ENCODE assay signal across 25 cellular contexts in genomic region chr2:10935366-10935918, GRCh38. TPM values are rescaled to one million over a fixed set of nuclear protein-coding genes. Genes with fewer than 3 reads are reported as not detected.
A peak's percentile ranks its signal among the peaks of the same experiment; 100 is the strongest.
DNase-seq lines count a peak whose midpoint lies in the region; FAIRE-seq and TF ChIP-seq lines count a peak whose summit lies in the region.
"Had no signal": no experiment of that assay in that cellular context is flagged by ENCODE, and none has a peak within 500 bp of the region (broad histone marks: within the 10 kb centered on the region; RNA-seq: fewer than 3 reads in every experiment).

No MANE protein-coding gene starts in this region.

- no peak overlapping the region for H3K18ac ChIP-seq in H1 (ENCODE audit: extremely low read depth, low read length)

- WGBS in HUES64: 67% methylated on average over 17 of the region's 18 CpGs
- 92% methylated on average over 16 of the region's 18 CpGs; no CpG with 5 or more reads in 1 of the 2 experiments for WGBS in H1 (ENCODE audit: extremely low coverage in 1 of 2, insufficient coverage in 1 of 2, insufficient read length in 1 of 2, insufficient replicate concordance in 2 of 2, low coverage in 1 of 2, low lambda C conversion rate in 2 of 2, missing lambda C conversion rate in 1 of 2), 2 experiments

- no peak overlapping the region for H3K23ac ChIP-seq in H1 (ENCODE audit: insufficient read length)

- peaks cover 45% of the 10 kb centered on the region for H3K4me1 Mint-ChIP-seq in neural crest cell
- H3K4me1 Mint-ChIP-seq: activated naive CD4-positive, alpha-beta T cell treated with anti-CD3 and anti-CD28 coated beads, Interleukin-2, amount 50 U/mL, for 24 hours; IgD-negative memory B cell; naive B cell had no signal

- no peaks in the 10 kb centered on the region for H3K36me3 ChIP-seq in HUES64 (ENCODE audit: insufficient read depth, low read length)
- no peaks in the 10 kb centered on the region for H3K36me3 ChIP-seq in H1 (ENCODE audit: control insufficient read depth in 2 of 4, insufficient read depth in 4 of 4, low read length in 3 of 4)
- H3K36me3 ChIP-seq: BLaER1, cardiac muscle cell, SJCRH30 had no signal

- no peak overlapping the region for H3K56ac ChIP-seq in H1 (replicated peaks; ENCODE audit: insufficient read length, low read depth, low read length)

- H4K5ac ChIP-seq in H1 (ENCODE audit: insufficient read length, low read depth, low read length): no peak overlapping the region

- H3K4ac ChIP-seq in H1 (replicated peaks; ENCODE audit: insufficient read length, low read depth, low read length): no peak overlapping the region

- DNase-seq in AG04450 (ENCODE audit: low read depth, low spot score) (no peak), H1 (ENCODE audit: low read depth in 1 of 2, low spot score in 2 of 2) (no peak), neural crest cell (ENCODE audit: low read depth, low spot score) (no peak), DMS153 treated with DMSO at 0.1 percent for 48 hours (lab: John Stamatoyannopoulos, UW; ENCODE audit: unreplicated experiment) (no peak), amygdala (lab: John Stamatoyannopoulos, UW) (no peak), superior temporal gyrus (ENCODE audit: extremely low spot score) (no peak), RWPE1 (ENCODE audit: low spot score) (no peak)
- DNase-seq: activated CD4-positive, alpha-beta T cell treated with anti-CD3 and anti-CD28 coated beads, Interleukin-2, amount 50 U/mL, for 4 hours; activated CD4-positive, CD25-positive, alpha-beta regulatory T cell; DMS79; GDM1; left ventricle myocardium superior; naive B cell; NCI-H1092 treated with DMSO at 0.1 percent for 48 hours; SJCRH30; stimulated activated CD4-positive, alpha-beta T cell treated with anti-CD3 and anti-CD28 coated beads, Interleukin-12 subunit alpha, Interleukin-12 subunit beta, amount 100 ng/mL, for 4 hours; stimulated activated CD4-positive, alpha-beta T cell treated with anti-CD3 and anti-CD28 coated beads, Interleukin-4, amount 100 ng/mL, for 1 hour had no signal

- no peak for TF ChIP-seq RAD21 in H1 (IDR thresholded peaks at IDR 0.05 in 1 of 2, conservative IDR thresholded peaks at IDR 0.05 in 1 of 2; ENCODE audit: low read depth in 2 of 2, low read length in 2 of 2)

- peak overlapping the region; percentile 7; the same call in 1 of the 2 replicates for H4K8ac ChIP-seq in H1 (ENCODE audit: extremely low read depth, insufficient read depth, low read length)

- peaks cover 8% of the 10 kb centered on the region for H3K36me3 Mint-ChIP-seq in neural crest cell (ENCODE audit: low read depth)
- H3K36me3 Mint-ChIP-seq: activated naive CD4-positive, alpha-beta T cell treated with anti-CD3 and anti-CD28 coated beads, Interleukin-2, amount 50 U/mL, for 24 hours; IgD-negative memory B cell; mesothelial cell of epicardium had no signal

- H3K27me3 Mint-ChIP-seq in neural crest cell (ENCODE audit: low read depth): peaks cover 31% of the 10 kb centered on the region

- TF ChIP-seq CTCF in AG04450 (IDR thresholded peaks at IDR 0.05; ENCODE audit: low read depth, low read length) (no peak), H1 (IDR thresholded peaks at IDR 0.05; ENCODE audit: control extremely low read depth in 1 of 3, insufficient read depth in 1 of 3, low read depth in 1 of 3, low read length in 3 of 3) (no peak), neural crest cell (conservative IDR thresholded peaks at IDR 0.05) (no peak), RWPE1 (conservative IDR thresholded peaks at IDR 0.05; ENCODE audit: low read depth) (no peak)

- no peaks in the 10 kb centered on the region for H3K79me2 ChIP-seq in H1 (ENCODE audit: control insufficient read depth in 1 of 2, insufficient read depth in 2 of 2, low read length in 2 of 2)

- POLR2A ChIA-PET in AG04450 (lab: Yijun Ruan, JAX) (no interaction called here), H1 (lab: Charles Lee; ENCODE audit: partially characterized antibody) (interaction anchor here (0.6 kb wide), 1 partner anchor 105 kb away, joined by 3 read pairs; no protein-coding TSS in a partner anchor), RWPE1 (lab: Yijun Ruan, JAX; ENCODE audit: low non-redundant PET) (no interaction called here)

- H3K4me3 ChIP-seq in AG04450 (ENCODE audit: low read depth, low read length): no peak overlapping the region
- no peak overlapping the region for H3K4me3 ChIP-seq in HUES64 (ENCODE audit: low read length)
- H3K4me3 ChIP-seq in H1 (ENCODE audit: extremely low read depth in 1 of 4, insufficient read depth in 2 of 4, low read depth in 3 of 4, low read length in 4 of 4): no peak overlapping the region
- H3K4me3 ChIP-seq: BLaER1, cardiac muscle cell, SJCRH30 had no signal

- no peak overlapping the region for H2AFZ ChIP-seq in H1 (ENCODE audit: low read length)

- no peaks in the 10 kb centered on the region for H3K79me1 ChIP-seq in H1 (ENCODE audit: low read depth, low read length)

- TF ChIP-seq POLR2A in H1 (IDR thresholded peaks at IDR 0.05; ENCODE audit: control extremely low read depth in 1 of 2, low read depth in 2 of 2, low read length in 2 of 2): no peak

- H3K27ac Mint-ChIP-seq in neural crest cell (ENCODE audit: unreplicated experiment): peak overlapping the region; percentile 22
- H3K27ac Mint-ChIP-seq: activated naive CD4-positive, alpha-beta T cell treated with anti-CD3 and anti-CD28 coated beads, Interleukin-2, amount 50 U/mL, for 24 hours; dendritic cell treated with granulocyte-macrophage colony-stimulating factor and Interleukin-4, amounts not matched to agents 40 ng/mL and 50 ng/mL, for 4 days; mesothelial cell of epicardium; naive B cell had no signal

- H3K9me3 Mint-ChIP-seq in neural crest cell: peaks cover 9% of the 10 kb centered on the region

- FAIRE-seq in H1 (lab: Jason Lieb, UNC): no peak
- FAIRE-seq: GM19239 had no signal

- 0 out of 2 replicates have a peak overlapping the region, but pooled peaks have one; percentile 72 for H2BK15ac ChIP-seq in H1 (ENCODE audit: low read length)

- no peak overlapping the region; the same call in 1 of the 2 replicates for H2BK20ac ChIP-seq in H1 (ENCODE audit: low read length)

- H3K23me2 ChIP-seq in H1 (ENCODE audit: low read depth, low read length): no peaks in the 10 kb centered on the region

- no peaks in the 10 kb centered on the region for H4K20me1 ChIP-seq in H1 (replicated peaks in 1 of 2; ENCODE audit: control insufficient read depth in 1 of 2, insufficient read depth in 2 of 2, low read length in 2 of 2)

- H3K27me3 ChIP-seq in AG04450 (ENCODE audit: control insufficient read depth, insufficient read depth, low read length) (no peaks in the 10 kb centered on the region), HUES64 (ENCODE audit: insufficient read depth, low read length) (no peaks in the 10 kb centered on the region), H1 (replicated peaks in 1 of 4; ENCODE audit: control insufficient read depth in 3 of 4, extremely low read depth in 1 of 4, insufficient read depth in 3 of 4, low read length in 3 of 4) (no peaks in the 10 kb centered on the region)
- H3K27me3 ChIP-seq: BLaER1, cardiac muscle cell had no signal

- H3K4me3 Mint-ChIP-seq in neural crest cell: no peak overlapping the region
- H3K4me3 Mint-ChIP-seq: activated naive CD4-positive, alpha-beta T cell treated with anti-CD3 and anti-CD28 coated beads, Interleukin-2, amount 50 U/mL, for 24 hours; dendritic cell treated with granulocyte-macrophage colony-stimulating factor and Interleukin-4, amounts not matched to agents 40 ng/mL and 50 ng/mL, for 4 days; IgD-negative memory B cell; mesothelial cell of epicardium; naive B cell had no signal

- H2BK120ac ChIP-seq in H1 (replicated peaks; ENCODE audit: low read depth, low read length): no peak overlapping the region

- no peak overlapping the region for H3K4me2 ChIP-seq in H1 (ENCODE audit: insufficient read depth in 1 of 2, low read depth in 2 of 2, low read length in 2 of 2)
- H3K4me2 ChIP-seq: BLaER1 had no signal

- H4K91ac ChIP-seq in H1 (replicated peaks; ENCODE audit: insufficient read length, low read length): peak overlapping the region; percentile 50

- H2BK5ac ChIP-seq in H1 (ENCODE audit: low read depth, low read length): peak overlapping the region; percentile 78; the same call in 1 of the 2 replicates

- TF ChIP-seq EP300 in H1 (IDR thresholded peaks at IDR 0.05; ENCODE audit: borderline replicate concordance in 1 of 2, low read depth in 2 of 2, low read length in 2 of 2): no peak

- H3K9ac ChIP-seq in HUES64 (ENCODE audit: low read depth, low read length) (no peak overlapping the region), H1 (replicated peaks in 1 of 4; ENCODE audit: extremely low read depth in 1 of 4, low read depth in 3 of 4, low read length in 3 of 4) (no peak overlapping the region)
- H3K9ac ChIP-seq: BLaER1 had no signal

- peaks cover 19% of the 10 kb centered on the region for H3K4me1 ChIP-seq in HUES64 (ENCODE audit: insufficient read depth, low read length)
- peaks cover 4 to 14% (median 12%) of the 10 kb centered on the region in 4 experiments for H3K4me1 ChIP-seq in H1 (replicated peaks in 1 of 4; ENCODE audit: control insufficient read depth in 3 of 4, insufficient read depth in 4 of 4, low read length in 3 of 4)

- H2AK5ac ChIP-seq in H1 (ENCODE audit: low read depth, low read length): no peak overlapping the region

- H3K27ac ChIP-seq in AG04450 (ENCODE audit: low read depth, low read length) (peak overlapping the region; percentile 89), HUES64 (ENCODE audit: low read depth, low read length) (0 out of 2 replicates have a peak overlapping the region, but pooled peaks have one; percentile 1), H1 (ENCODE audit: low read depth, low read length) (no peak overlapping the region), RWPE1 (no peak overlapping the region)
- H3K27ac ChIP-seq: BLaER1, cardiac muscle cell, SJCRH30 had no signal

- H2BK12ac ChIP-seq in H1 (ENCODE audit: low read depth, low read length): 0 out of 2 replicates have a peak overlapping the region, but pooled peaks have one; percentile 52

- peaks cover 10% of the 10 kb centered on the region for H3K9me3 ChIP-seq in AG04450 (ENCODE audit: control insufficient read depth, insufficient read depth, low read length)
- peaks cover 13% of the 10 kb centered on the region for H3K9me3 ChIP-seq in HUES64 (ENCODE audit: insufficient read depth, low read depth, low read length)
- peaks cover 10 to 14% of the 10 kb centered on the region in 2 experiments; a peak in 3 of 4 replicates for H3K9me3 ChIP-seq in H1 (ENCODE audit: insufficient read depth in 2 of 2, low read depth in 1 of 2, low read length in 1 of 2)

- no peak overlapping the region for H3K14ac ChIP-seq in H1 (ENCODE audit: insufficient read length)

- CTCF ChIA-PET in AG04450 (lab: Charles Lee): interaction anchor here (1.5 kb wide), 1 partner anchor 103 kb away, joined by 4 read pairs; no protein-coding TSS in a partner anchor
- CTCF ChIA-PET in H1 (lab: Charles Lee; ENCODE audit: partially characterized antibody): interaction anchor here (0.7 to 11.9 kb wide), 8 partner anchors 10 to 188 kb away, joined by 3 to 125 read pairs (median 4); partner anchors contain the start of gene KCNF1
- CTCF ChIA-PET in RWPE1 (lab: Yijun Ruan, JAX): no interaction called here

RNA-seq across cellular contexts. Expression of gene KCNF1, which starts 23.7 kb away (rescaled TPM):
- polyA plus RNA-seq in AG04450 (2011; rRNA removed) (1.0 and 1.1 TPM in 2 replicates), H1 (2011; rRNA removed) (1.5 and 1.6 TPM in 2 replicates)
- 1.7 TPM in 2 replicates for polyA minus RNA-seq in AG04450 (2011; rRNA and poly(A)+ RNA removed)
- 1.1 TPM for polyA plus RNA-seq in HUES64 (2013, experiment 1 of 2)
- 1.8 TPM for polyA plus RNA-seq in HUES64 (2013, experiment 2 of 2)
- 0.48 and 0.90 TPM in 2 replicates for total RNA-seq in H1 (2021; fragmentation: NEBNext Ultra II Directional; extraction: Animal tissue kit (Norgen Biotek cat#: 25700))
- 1.4 TPM for polyA plus RNA-seq in H1 (2011; cell fraction: cytosol; rRNA removed)
- polyA plus RNA-seq in H1 (2011; cell fraction: nucleus; rRNA removed): 1.4 TPM
- 0.74 to 0.92 TPM (median 0.86 TPM) in 4 replicates for polyA plus RNA-seq in H1 (2012, experiment 1 of 2)
- 0.71 TPM for polyA plus RNA-seq in H1 (2012, experiment 2 of 2)
- polyA plus RNA-seq in H1 (2013, experiment 1 of 2): 1.0 TPM
- polyA plus RNA-seq in H1 (2013, experiment 2 of 2): 1.2 TPM
- polyA minus RNA-seq in H1 (2011; rRNA and poly(A)+ RNA removed): 0.68 and 1.6 TPM in 2 replicates
- 0.95 TPM for polyA minus RNA-seq in H1 (2011; cell fraction: cytosol; rRNA and poly(A)+ RNA removed)
- polyA minus RNA-seq in H1 (2011; cell fraction: nucleus; rRNA and poly(A)+ RNA removed): 1.4 TPM
- total RNA-seq in neural crest cell: 0.93 and 1.1 TPM in 2 replicates
- polyA plus RNA-seq: IgD-negative memory B cell had no signal

Comparison
In these comparisons a context has a peak if more than half of its experiments do, and no peak if none do; other contexts are left out.
1. H3K27ac ChIP-seq: peak in AG04450 (single experiment) and HUES64 (single experiment); none in H1 (single experiment) and RWPE1 (single experiment).